ENCODE assay signal across 24 cellular contexts in genomic region chr3:167738037-167738436, GRCh38.
"Had no signal": no experiment of that assay in that cellular context is flagged by ENCODE, and none has a peak within 500 bp of the region (broad histone marks: within the 10 kb centered on the region; RNA-seq: fewer than 3 reads in every experiment).

No MANE protein-coding gene starts in this region.

- H3K9ac ChIP-seq: KMS-11 had no signal

- H3K27ac ChIP-seq: breast epithelium, KMS-11, PC-9 had no signal

- H3K27me3 ChIP-seq: breast epithelium, MG63 had no signal

- H3K4me2 ChIP-seq: KMS-11 had no signal

- H3K27me3 Mint-ChIP-seq: activated CD8-positive, alpha-beta T cell treated with anti-CD3 and anti-CD28 coated beads for 36 hours; activated naive CD4-positive, alpha-beta T cell treated with anti-CD3 and anti-CD28 coated beads, Interleukin-2, amount 10 ng/mL, durations not matched to agents 7 days and 5 days; activated naive CD8-positive, alpha-beta T cell treated with anti-CD3 and anti-CD28 coated beads for 36 hours; IgD-negative memory B cell had no signal

- ATAC-seq: activated CD4-positive, CD25-positive, alpha-beta regulatory T cell treated with anti-CD3 and anti-CD28 coated beads, Interleukin-2, amount 50 U/mL, for 24 hours; activated CD8-positive, alpha-beta T cell treated with anti-CD3 and anti-CD28 coated beads for 36 hours; activated T-cell treated with anti-CD3 and anti-CD28 coated beads, Interleukin-2, amount 50 U/mL, for 72 hours had no signal

- H2AFZ ChIP-seq: PC-9 had no signal

- H3K9me3 ChIP-seq: breast epithelium, MG63 had no signal

- H3K36me3 Mint-ChIP-seq: IgD-negative memory B cell had no signal

- DNase-seq: activated CD4-positive, alpha-beta T cell treated with anti-CD3 and anti-CD28 coated beads for 4 hours; activated CD8-positive, alpha-beta memory T cell treated with anti-CD3 and anti-CD28 coated beads, Interleukin-2, amount 50 U/mL, for 4 hours; activated CD8-positive, alpha-beta T cell treated with anti-CD3 and anti-CD28 coated beads for 36 hours; activated gamma-delta T cell treated with Interleukin-2 at 50 U/mL for 16 hours; activated naive CD4-positive, alpha-beta T cell treated with anti-CD3 and anti-CD28 coated beads, Interleukin-2, amount 10 ng/mL, durations not matched to agents 7 days and 5 days; activated naive CD8-positive, alpha-beta T cell treated with anti-CD3 and anti-CD28 coated beads for 36 hours; activated T-cell treated with anti-CD3 and anti-CD28 coated beads, Interleukin-2, amount 50 U/mL, for 72 hours; caudate nucleus; MG63; MV-4-11; NCI-H1092 treated with DMSO at 0.1 percent for 48 hours; NCI-H1417 treated with DMSO at 0.1 percent for 48 hours; NCI-H187; NCI-H2081; NCI-H510A treated with DMSO at 0.1 percent for 48 hours; NCI-H69; PC-9; SHP77 treated with DMSO at 0.1 percent for 48 hours; T-helper 1 cell had no signal

- H3K9me3 Mint-ChIP-seq: activated CD8-positive, alpha-beta T cell treated with anti-CD3 and anti-CD28 coated beads for 36 hours; activated naive CD4-positive, alpha-beta T cell treated with anti-CD3 and anti-CD28 coated beads, Interleukin-2, amount 10 ng/mL, durations not matched to agents 7 days and 5 days; activated naive CD8-positive, alpha-beta T cell treated with anti-CD3 and anti-CD28 coated beads for 36 hours; activated T-cell treated with anti-CD3 and anti-CD28 coated beads, Interleukin-2, amount 50 U/mL, for 72 hours; activated T-helper 2 cell treated with anti-CD3 and anti-CD28 coated beads, Interferon-gamma antibody, Interleukin-2, Interleukin-4, amounts not matched to agents 10 μg/mL and 5 μg/mL and 100 μg/mL, durations not matched to agents 14 hours and 24 hours and 36 hours; IgD-negative memory B cell had no signal

- H3K27ac Mint-ChIP-seq: activated CD8-positive, alpha-beta T cell treated with anti-CD3 and anti-CD28 coated beads for 36 hours; activated naive CD4-positive, alpha-beta T cell treated with anti-CD3 and anti-CD28 coated beads, Interleukin-2, amount 10 ng/mL, durations not matched to agents 7 days and 5 days; activated naive CD8-positive, alpha-beta T cell treated with anti-CD3 and anti-CD28 coated beads for 36 hours; activated T-cell treated with anti-CD3 and anti-CD28 coated beads, Interleukin-2, amount 50 U/mL, for 72 hours; activated T-helper 2 cell treated with anti-CD3 and anti-CD28 coated beads, Interferon-gamma antibody, Interleukin-2, Interleukin-4, amounts not matched to agents 10 μg/mL and 5 μg/mL and 100 μg/mL, durations not matched to agents 14 hours and 24 hours and 36 hours had no signal

- H3K4me3 ChIP-seq: breast epithelium, MG63, PC-9 had no signal

- H3K4me3 Mint-ChIP-seq: activated CD8-positive, alpha-beta T cell treated with anti-CD3 and anti-CD28 coated beads for 36 hours; activated naive CD4-positive, alpha-beta T cell treated with anti-CD3 and anti-CD28 coated beads, Interleukin-2, amount 10 ng/mL, durations not matched to agents 7 days and 5 days; activated naive CD8-positive, alpha-beta T cell treated with anti-CD3 and anti-CD28 coated beads for 36 hours; activated T-cell treated with anti-CD3 and anti-CD28 coated beads, Interleukin-2, amount 50 U/mL, for 72 hours had no signal

- H3K36me3 ChIP-seq: breast epithelium, MG63 had no signal
